In the genomic region with DNA sequence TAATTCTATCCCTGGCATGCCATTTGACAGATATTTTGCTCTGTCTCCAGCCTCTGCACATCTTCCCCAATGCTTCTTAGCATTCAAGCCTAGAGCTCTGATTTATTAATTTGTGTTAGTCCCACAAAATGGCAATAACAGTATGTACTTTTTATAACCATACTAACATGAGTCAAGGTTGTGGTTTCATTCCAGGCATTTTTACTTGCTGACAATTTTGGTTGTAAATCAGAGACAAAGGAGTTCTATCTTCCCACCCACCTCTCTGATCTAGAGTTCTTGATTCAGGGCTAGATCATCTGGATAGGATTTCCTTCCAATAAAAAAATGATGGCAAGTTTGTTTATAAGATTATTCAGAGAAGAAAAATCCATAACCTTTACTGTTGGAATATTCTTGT, we compare ENCODE assay signal across 15 cellular contexts. TPM values are rescaled to one million over a fixed set of nuclear protein-coding genes. Genes with fewer than 3 reads are reported as not detected.
DNase-seq lines count a peak whose midpoint lies in the region; ATAC-seq and TF ChIP-seq lines count a peak whose summit lies in the region.
"Had no signal": no experiment of that assay in that cellular context is flagged by ENCODE, and none has a peak within 500 bp of the region (broad histone marks: within the 10 kb centered on the region; RNA-seq: fewer than 3 reads in every experiment).

No MANE protein-coding gene starts in this region.

- DNase-seq in GM03348 (ENCODE audit: low spot score) (peak; percentile 86), RPMI7951 (ENCODE audit: low read depth) (peak; percentile 74), epithelial cell of proximal tubule (ENCODE audit: low read depth) (peak; percentile 19), skeletal muscle cell (ENCODE audit: low read depth) (peak; percentile 94), tibial artery (no peak), NCI-H1930 (lab: John Stamatoyannopoulos, UW) (no peak)
- no peak for DNase-seq in activated naive CD8-positive, alpha-beta T cell treated with anti-CD3 and anti-CD28 coated beads for 36 hours
- DNase-seq: activated CD8-positive, alpha-beta memory T cell treated with anti-CD3 and anti-CD28 coated beads, Interleukin-2, amount 10 ng/mL, durations not matched to agents 7 days and 5 days; activated naive CD8-positive, alpha-beta T cell treated with anti-CD3 and anti-CD28 coated beads, Interleukin-2, amount 50 U/mL, for 24 hours; Caco-2; NCI-H510A; stimulated activated naive CD8-positive, alpha-beta T cell treated with anti-CD3 and anti-CD28 coated beads, Interleukin-15, amount 100 ng/mL, for 72 hours had no signal

- H3K4me3 ChIP-seq in epithelial cell of proximal tubule (ENCODE audit: low read depth, low read length) (no peak overlapping the region), skeletal muscle cell (ENCODE audit: low read depth, low read length) (no peak overlapping the region), tibial artery (no peak overlapping the region)

- TF ChIP-seq CTCF in epithelial cell of proximal tubule (conservative IDR thresholded peaks at IDR 0.05; ENCODE audit: low read depth, low read length) (no peak), tibial artery (IDR thresholded peaks at IDR 0.05) (no peak)

- H3K4me1 ChIP-seq in tibial artery: no peaks in the 10 kb centered on the region
- H3K4me1 ChIP-seq: Caco-2 had no signal

- intact Hi-C loops in tibial artery (cut with DNase I; ENCODE audit: low total_unique reads): no loop called here

- H3K9me3 ChIP-seq in tibial artery: no peaks in the 10 kb centered on the region
- H3K9me3 ChIP-seq: Caco-2 had no signal

- no peak overlapping the region for H3K27ac Mint-ChIP-seq in activated naive CD8-positive, alpha-beta T cell treated with anti-CD3 and anti-CD28 coated beads for 36 hours
- H3K27ac Mint-ChIP-seq: activated CD8-positive, alpha-beta memory T cell treated with anti-CD3 and anti-CD28 coated beads, Interleukin-2, amount 10 ng/mL, durations not matched to agents 7 days and 5 days; activated naive CD8-positive, alpha-beta T cell treated with anti-CD3 and anti-CD28 coated beads, Interleukin-2, amount 50 U/mL, for 24 hours; stimulated activated naive CD8-positive, alpha-beta T cell treated with anti-CD3 and anti-CD28 coated beads, Interleukin-15, amount 100 ng/mL, for 72 hours had no signal

- H3K4me3 Mint-ChIP-seq in activated naive CD8-positive, alpha-beta T cell treated with anti-CD3 and anti-CD28 coated beads for 36 hours: no peak overlapping the region
- H3K4me3 Mint-ChIP-seq: activated CD8-positive, alpha-beta memory T cell treated with anti-CD3 and anti-CD28 coated beads, Interleukin-2, amount 10 ng/mL, durations not matched to agents 7 days and 5 days; activated naive CD8-positive, alpha-beta T cell treated with anti-CD3 and anti-CD28 coated beads, Interleukin-2, amount 50 U/mL, for 24 hours; stimulated activated naive CD8-positive, alpha-beta T cell treated with anti-CD3 and anti-CD28 coated beads, Interleukin-15, amount 100 ng/mL, for 72 hours had no signal

- no peak for ATAC-seq in GM21367 (IDR thresholded peaks at IDR 0.05; ENCODE audit: unreplicated experiment)
- ATAC-seq: activated CD8-positive, alpha-beta memory T cell treated with anti-CD3 and anti-CD28 coated beads, Interleukin-2, amount 10 ng/mL, durations not matched to agents 7 days and 5 days; activated naive CD8-positive, alpha-beta T cell treated with anti-CD3 and anti-CD28 coated beads, Interleukin-2, amount 50 U/mL, for 24 hours; stimulated activated naive CD8-positive, alpha-beta T cell treated with anti-CD3 and anti-CD28 coated beads, Interleukin-15, amount 100 ng/mL, for 72 hours had no signal

- no peak overlapping the region for H3K27ac ChIP-seq in tibial artery
- H3K27ac ChIP-seq: VCaP had no signal

- H3K27me3 Mint-ChIP-seq in activated naive CD8-positive, alpha-beta T cell treated with anti-CD3 and anti-CD28 coated beads for 36 hours: peaks cover 52% of the 10 kb centered on the region

- no peaks in the 10 kb centered on the region for H3K27me3 ChIP-seq in tibial artery

- no peaks in the 10 kb centered on the region for H3K36me3 ChIP-seq in tibial artery

- no peaks in the 10 kb centered on the region for H3K4me1 Mint-ChIP-seq in activated naive CD8-positive, alpha-beta T cell treated with anti-CD3 and anti-CD28 coated beads for 36 hours
- H3K4me1 Mint-ChIP-seq: activated CD8-positive, alpha-beta memory T cell treated with anti-CD3 and anti-CD28 coated beads, Interleukin-2, amount 10 ng/mL, durations not matched to agents 7 days and 5 days; activated naive CD8-positive, alpha-beta T cell treated with anti-CD3 and anti-CD28 coated beads, Interleukin-2, amount 50 U/mL, for 24 hours; stimulated activated naive CD8-positive, alpha-beta T cell treated with anti-CD3 and anti-CD28 coated beads, Interleukin-15, amount 100 ng/mL, for 72 hours had no signal

- no peaks in the 10 kb centered on the region for H3K36me3 Mint-ChIP-seq in activated naive CD8-positive, alpha-beta T cell treated with anti-CD3 and anti-CD28 coated beads for 36 hours
- H3K36me3 Mint-ChIP-seq: activated CD8-positive, alpha-beta memory T cell treated with anti-CD3 and anti-CD28 coated beads, Interleukin-2, amount 10 ng/mL, durations not matched to agents 7 days and 5 days had no signal

- H3K9me3 Mint-ChIP-seq in activated naive CD8-positive, alpha-beta T cell treated with anti-CD3 and anti-CD28 coated beads for 36 hours: no peaks in the 10 kb centered on the region
- H3K9me3 Mint-ChIP-seq: activated naive CD8-positive, alpha-beta T cell treated with anti-CD3 and anti-CD28 coated beads, Interleukin-2, amount 50 U/mL, for 24 hours; stimulated activated naive CD8-positive, alpha-beta T cell treated with anti-CD3 and anti-CD28 coated beads, Interleukin-15, amount 100 ng/mL, for 72 hours had no signal

RNA-seq across cellular contexts. Expression of a gene that starts 18.5 kb away (rescaled TPM):
- total RNA-seq in RPMI7951 (2014; rRNA removed; shearing (Covaris generic)): not detected in 2 replicates
- not detected in 2 replicates for total RNA-seq in epithelial cell of proximal tubule
- total RNA-seq in activated naive CD8-positive, alpha-beta T cell treated with anti-CD3 and anti-CD28 coated beads for 36 hours: not detected
- total RNA-seq: activated CD8-positive, alpha-beta memory T cell treated with anti-CD3 and anti-CD28 coated beads, Interleukin-2, amount 10 ng/mL, durations not matched to agents 7 days and 5 days; Caco-2; pulmonary artery endothelial cell had no signal

RNA-seq across cellular contexts. Expression of a gene that starts 43.0 kb away (rescaled TPM):
- total RNA-seq in RPMI7951 (2014; rRNA removed; shearing (Covaris generic)): 27.4 and 47.0 TPM in 2 replicates
- 16.8 and 41.2 TPM in 2 replicates for total RNA-seq in epithelial cell of proximal tubule
- 1 to 10 TPM; 8.8 to 9.6 TPM for total RNA-seq in activated naive CD8-positive, alpha-beta T cell treated with anti-CD3 and anti-CD28 coated beads for 36 hours

Comparison
In these comparisons a context has a peak if more than half of its experiments do, and no peak if none do; other contexts are left out.
1. DNase-seq: peak in GM03348 (single experiment), RPMI7951 (single experiment), epithelial cell of proximal tubule (single experiment) and skeletal muscle cell (single experiment); none in activated naive CD8-positive, alpha-beta T cell treated with anti-CD3 and anti-CD28 coated beads for 36 hours (single experiment), tibial artery (0 of 2) and NCI-H1930 (0 of 2).